1 cellular context compared by ENCODE assay signal in the genomic region with DNA sequence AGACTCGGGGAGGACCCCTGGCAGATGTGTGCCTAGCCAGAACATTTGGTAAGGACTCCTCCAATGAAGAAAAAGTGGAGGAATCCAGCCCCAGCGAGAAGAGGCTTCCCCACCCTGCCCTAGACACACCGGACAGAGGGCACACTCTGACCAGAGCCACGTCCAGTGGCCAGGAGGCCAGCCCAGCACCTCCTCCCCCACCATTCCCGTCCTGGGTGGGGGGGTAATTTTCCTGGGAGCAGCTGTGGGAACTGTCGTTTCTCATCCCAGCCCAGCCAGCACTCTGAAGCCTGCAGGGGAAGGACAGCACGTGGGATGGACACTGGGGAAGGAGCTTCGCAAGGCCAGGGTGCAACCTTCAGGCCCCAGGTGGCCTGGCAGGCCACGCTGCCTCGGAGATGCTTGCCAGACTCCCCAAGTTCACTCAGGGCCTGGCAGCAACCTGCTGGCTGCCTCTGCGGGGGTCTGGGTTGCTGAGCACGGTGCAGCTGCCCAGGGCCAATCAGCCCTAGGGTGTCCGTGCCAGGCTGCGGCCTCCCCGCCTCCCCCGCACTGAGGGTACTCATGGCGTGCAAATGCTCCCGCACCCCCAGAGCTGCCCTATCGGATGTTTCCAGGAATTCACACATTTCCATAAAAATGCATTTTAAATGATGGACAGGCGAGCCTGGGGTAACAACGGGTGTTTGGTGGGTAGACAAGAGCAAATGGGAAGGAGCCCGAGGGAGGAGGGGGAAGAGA.
TF ChIP-seq lines count a peak whose summit lies in the region.

No MANE protein-coding gene starts in this region.

TF ChIP-seq in GM23338, 12 proteins besides CTCF, POLR2A, EP300 and RAD21:
- TF ChIP-seq, protein P1, sequence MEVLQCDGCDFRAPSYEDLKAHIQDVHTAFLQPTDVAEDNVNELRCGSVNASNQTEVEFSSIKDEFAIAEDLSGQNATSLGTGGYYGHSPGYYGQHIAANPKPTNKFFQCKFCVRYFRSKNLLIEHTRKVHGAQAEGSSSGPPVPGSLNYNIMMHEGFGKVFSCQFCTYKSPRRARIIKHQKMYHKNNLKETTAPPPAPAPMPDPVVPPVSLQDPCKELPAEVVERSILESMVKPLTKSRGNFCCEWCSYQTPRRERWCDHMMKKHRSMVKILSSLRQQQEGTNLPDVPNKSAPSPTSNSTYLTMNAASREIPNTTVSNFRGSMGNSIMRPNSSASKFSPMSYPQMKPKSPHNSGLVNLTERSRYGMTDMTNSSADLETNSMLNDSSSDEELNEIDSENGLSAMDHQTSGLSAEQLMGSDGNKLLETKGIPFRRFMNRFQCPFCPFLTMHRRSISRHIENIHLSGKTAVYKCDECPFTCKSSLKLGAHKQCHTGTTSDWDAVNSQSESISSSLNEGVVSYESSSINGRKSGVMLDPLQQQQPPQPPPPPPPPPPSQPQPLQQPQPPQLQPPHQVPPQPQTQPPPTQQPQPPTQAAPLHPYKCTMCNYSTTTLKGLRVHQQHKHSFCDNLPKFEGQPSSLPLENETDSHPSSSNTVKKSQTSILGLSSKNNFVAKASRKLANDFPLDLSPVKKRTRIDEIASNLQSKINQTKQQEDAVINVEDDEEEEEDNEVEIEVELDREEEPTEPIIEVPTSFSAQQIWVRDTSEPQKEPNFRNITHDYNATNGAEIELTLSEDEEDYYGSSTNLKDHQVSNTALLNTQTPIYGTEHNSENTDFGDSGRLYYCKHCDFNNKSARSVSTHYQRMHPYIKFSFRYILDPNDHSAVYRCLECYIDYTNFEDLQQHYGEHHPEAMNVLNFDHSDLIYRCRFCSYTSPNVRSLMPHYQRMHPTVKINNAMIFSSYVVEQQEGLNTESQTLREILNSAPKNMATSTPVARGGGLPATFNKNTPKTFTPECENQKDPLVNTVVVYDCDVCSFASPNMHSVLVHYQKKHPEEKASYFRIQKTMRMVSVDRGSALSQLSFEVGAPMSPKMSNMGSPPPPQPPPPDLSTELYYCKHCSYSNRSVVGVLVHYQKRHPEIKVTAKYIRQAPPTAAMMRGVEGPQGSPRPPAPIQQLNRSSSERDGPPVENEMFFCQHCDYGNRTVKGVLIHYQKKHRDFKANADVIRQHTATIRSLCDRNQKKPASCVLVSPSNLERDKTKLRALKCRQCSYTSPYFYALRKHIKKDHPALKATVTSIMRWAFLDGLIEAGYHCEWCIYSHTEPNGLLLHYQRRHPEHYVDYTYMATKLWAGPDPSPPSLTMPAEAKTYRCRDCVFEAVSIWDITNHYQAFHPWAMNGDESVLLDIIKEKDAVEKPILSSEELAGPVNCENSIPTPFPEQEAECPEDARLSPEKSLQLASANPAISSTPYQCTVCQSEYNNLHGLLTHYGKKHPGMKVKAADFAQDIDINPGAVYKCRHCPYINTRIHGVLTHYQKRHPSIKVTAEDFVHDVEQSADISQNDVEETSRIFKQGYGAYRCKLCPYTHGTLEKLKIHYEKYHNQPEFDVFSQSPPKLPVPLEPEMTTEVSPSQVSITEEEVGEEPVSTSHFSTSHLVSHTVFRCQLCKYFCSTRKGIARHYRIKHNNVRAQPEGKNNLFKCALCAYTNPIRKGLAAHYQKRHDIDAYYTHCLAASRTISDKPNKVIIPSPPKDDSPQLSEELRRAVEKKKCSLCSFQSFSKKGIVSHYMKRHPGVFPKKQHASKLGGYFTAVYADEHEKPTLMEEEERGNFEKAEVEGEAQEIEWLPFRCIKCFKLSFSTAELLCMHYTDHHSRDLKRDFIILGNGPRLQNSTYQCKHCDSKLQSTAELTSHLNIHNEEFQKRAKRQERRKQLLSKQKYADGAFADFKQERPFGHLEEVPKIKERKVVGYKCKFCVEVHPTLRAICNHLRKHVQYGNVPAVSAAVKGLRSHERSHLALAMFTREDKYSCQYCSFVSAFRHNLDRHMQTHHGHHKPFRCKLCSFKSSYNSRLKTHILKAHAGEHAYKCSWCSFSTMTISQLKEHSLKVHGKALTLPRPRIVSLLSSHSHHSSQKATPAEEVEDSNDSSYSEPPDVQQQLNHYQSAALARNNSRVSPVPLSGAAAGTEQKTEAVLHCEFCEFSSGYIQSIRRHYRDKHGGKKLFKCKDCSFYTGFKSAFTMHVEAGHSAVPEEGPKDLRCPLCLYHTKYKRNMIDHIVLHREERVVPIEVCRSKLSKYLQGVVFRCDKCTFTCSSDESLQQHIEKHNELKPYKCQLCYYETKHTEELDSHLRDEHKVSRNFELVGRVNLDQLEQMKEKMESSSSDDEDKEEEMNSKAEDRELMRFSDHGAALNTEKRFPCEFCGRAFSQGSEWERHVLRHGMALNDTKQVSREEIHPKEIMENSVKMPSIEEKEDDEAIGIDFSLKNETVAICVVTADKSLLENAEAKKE (CRISPR knock-in tag; IDR thresholded peaks at IDR 0.05): no peak
- peak; percentile 97 for TF ChIP-seq EZH2 (IDR thresholded peaks at IDR 0.05; ENCODE audit: low read depth, unreplicated experiment)
